In the genomic region with DNA sequence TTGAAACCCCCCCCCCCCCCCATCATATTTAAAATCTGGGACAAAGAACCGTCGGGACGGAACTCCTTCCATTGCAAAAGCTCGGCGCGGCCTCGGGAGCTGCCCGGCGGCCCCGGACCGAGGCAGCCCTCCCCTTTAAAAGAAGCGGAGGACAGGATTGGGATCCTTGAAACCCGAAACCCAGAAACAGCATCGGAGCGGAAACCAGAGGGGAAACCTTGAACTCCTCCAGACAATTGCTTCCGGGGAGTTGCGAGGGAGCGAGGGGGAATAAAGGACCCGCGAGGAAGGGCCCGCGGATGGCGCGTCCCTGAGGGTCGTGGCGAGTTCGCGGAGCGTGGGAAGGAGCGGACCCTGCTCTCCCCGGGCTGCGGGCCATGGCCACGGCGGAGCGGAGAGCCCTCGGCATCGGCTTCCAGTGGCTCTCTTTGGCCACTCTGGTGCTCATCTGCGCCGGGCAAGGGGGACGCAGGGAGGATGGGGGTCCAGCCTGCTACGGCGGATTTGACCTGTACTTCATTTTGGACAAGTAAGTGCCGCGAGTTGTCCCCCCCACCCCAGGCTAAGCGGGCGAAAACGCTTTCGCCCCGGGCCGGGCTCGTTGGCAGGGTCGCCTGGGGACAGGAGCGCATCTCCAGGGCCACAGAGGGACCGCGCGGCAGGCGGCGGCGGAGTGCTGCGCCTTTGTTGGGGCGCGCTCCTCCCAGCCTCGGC, we compare ENCODE assay signal across 8 cellular contexts. TPM values are rescaled to one million over a fixed set of nuclear protein-coding genes. Genes with fewer than 3 reads are reported as not detected.
DNase-seq lines count a peak whose midpoint lies in the region; ATAC-seq lines count a peak whose summit lies in the region.

Gene ANTXR1 (plus strand): TSS at position 57 of the 714 bp plus-strand sequence. CDS start 321 bp downstream, at position 378.

- DNase-seq in DMS 273 (lab: John Stamatoyannopoulos, UW; ENCODE audit: unreplicated experiment) (peak; percentile 91), Kasumi-1 (lab: John Stamatoyannopoulos, UW) (peak; percentile 81 to 83), SKM-1 (lab: John Stamatoyannopoulos, UW; ENCODE audit: unreplicated experiment) (peak; percentile 2), dermis blood vessel endothelial cell (peak; percentile 23), left lobe of liver (ENCODE audit: low spot score) (no peak), GM19238 (ENCODE audit: insufficient read length, low spot score) (no peak)

- H3K27ac Mint-ChIP-seq in stimulated activated naive CD8-positive, alpha-beta T cell treated with anti-CD3 and anti-CD28 coated beads, Interleukin-15, Interleukin-2, amounts not matched to agents 100 ng/mL and 50 ng/mL, for 24 hours, result peak within 1 kb of the TSS; percentile 70

- peaks cover 70% of the 10 kb centered on the region for H3K27me3 Mint-ChIP-seq in stimulated activated naive CD8-positive, alpha-beta T cell treated with anti-CD3 and anti-CD28 coated beads, Interleukin-15, Interleukin-2, amounts not matched to agents 100 ng/mL and 50 ng/mL, for 24 hours

- no peaks in the 10 kb centered on the region for H3K36me3 Mint-ChIP-seq in stimulated activated naive CD8-positive, alpha-beta T cell treated with anti-CD3 and anti-CD28 coated beads, Interleukin-15, Interleukin-2, amounts not matched to agents 100 ng/mL and 50 ng/mL, for 24 hours (ENCODE audit: low read depth)

- H3K9me3 Mint-ChIP-seq in stimulated activated naive CD8-positive, alpha-beta T cell treated with anti-CD3 and anti-CD28 coated beads, Interleukin-15, Interleukin-2, amounts not matched to agents 100 ng/mL and 50 ng/mL, for 24 hours, result no peaks in the 10 kb centered on the region

- ATAC-seq in left lobe of liver (peak; percentile 65), GM21447 (IDR thresholded peaks at IDR 0.05; ENCODE audit: unreplicated experiment) (no peak)

- peak within 1 kb of the TSS; percentile 82 for H3K4me3 Mint-ChIP-seq in stimulated activated naive CD8-positive, alpha-beta T cell treated with anti-CD3 and anti-CD28 coated beads, Interleukin-15, Interleukin-2, amounts not matched to agents 100 ng/mL and 50 ng/mL, for 24 hours

- peaks cover 20% of the 10 kb centered on the region for H3K4me1 Mint-ChIP-seq in stimulated activated naive CD8-positive, alpha-beta T cell treated with anti-CD3 and anti-CD28 coated beads, Interleukin-15, Interleukin-2, amounts not matched to agents 100 ng/mL and 50 ng/mL, for 24 hours (ENCODE audit: low read depth)

RNA-seq across cellular contexts. Expression of gene ANTXR1, which starts in this region (rescaled TPM):
- total RNA-seq in dermis blood vessel endothelial cell, result 0.42 and 0.68 TPM in 2 replicates
- 2.2 TPM for total RNA-seq in left lobe of liver

Comparison
In these comparisons a context has a peak if more than half of its experiments do, and no peak if none do; other contexts are left out.
1. Peak in DNase-seq in dermis blood vessel endothelial cell; RNA of the gene not detected or under 1 TPM.
2. DNase-seq: peak in DMS 273 (single experiment), Kasumi-1 (2 of 2) and SKM-1 (single experiment); none in left lobe of liver (single experiment) and GM19238 (single experiment).